ENCODE assay signal across 1 cellular context in the genomic region with DNA sequence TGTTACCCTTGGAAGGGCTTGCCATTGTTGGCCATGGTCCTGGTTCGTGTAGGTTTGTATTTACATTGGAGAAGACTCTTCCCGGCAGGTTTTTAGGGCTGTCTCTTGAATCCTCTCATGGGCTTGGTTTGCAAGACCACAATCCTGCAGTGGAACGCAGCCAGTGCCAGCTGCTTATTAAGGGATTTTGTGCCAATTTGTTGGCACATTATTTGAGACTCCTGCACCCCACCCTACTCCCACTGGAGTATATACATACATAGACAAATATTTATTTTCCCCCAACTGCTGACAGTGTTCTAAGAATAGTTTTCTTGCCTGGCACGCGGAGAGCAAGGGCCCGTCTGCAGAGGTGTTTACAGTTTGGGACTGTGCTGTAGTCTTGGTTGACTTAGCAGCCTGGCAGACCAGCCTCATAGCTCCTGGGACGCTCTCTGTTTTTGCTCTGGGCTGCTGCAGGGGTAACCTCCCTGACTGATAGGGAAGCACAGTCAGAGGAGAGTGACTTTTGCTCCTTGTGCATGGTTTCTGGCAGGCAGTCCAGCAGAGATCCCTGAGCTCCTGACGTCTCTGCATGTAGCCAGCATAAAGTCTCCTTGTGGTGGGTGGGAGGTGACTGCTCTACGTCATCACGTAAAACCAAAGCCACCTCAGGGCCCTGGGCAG.
TF ChIP-seq lines count a peak whose summit lies in the region.

No MANE protein-coding gene starts in this region.

TF ChIP-seq in liver, 16 proteins besides CTCF, POLR2A, EP300 and RAD21 (continued from another document):
- TF ChIP-seq, protein P1, sequence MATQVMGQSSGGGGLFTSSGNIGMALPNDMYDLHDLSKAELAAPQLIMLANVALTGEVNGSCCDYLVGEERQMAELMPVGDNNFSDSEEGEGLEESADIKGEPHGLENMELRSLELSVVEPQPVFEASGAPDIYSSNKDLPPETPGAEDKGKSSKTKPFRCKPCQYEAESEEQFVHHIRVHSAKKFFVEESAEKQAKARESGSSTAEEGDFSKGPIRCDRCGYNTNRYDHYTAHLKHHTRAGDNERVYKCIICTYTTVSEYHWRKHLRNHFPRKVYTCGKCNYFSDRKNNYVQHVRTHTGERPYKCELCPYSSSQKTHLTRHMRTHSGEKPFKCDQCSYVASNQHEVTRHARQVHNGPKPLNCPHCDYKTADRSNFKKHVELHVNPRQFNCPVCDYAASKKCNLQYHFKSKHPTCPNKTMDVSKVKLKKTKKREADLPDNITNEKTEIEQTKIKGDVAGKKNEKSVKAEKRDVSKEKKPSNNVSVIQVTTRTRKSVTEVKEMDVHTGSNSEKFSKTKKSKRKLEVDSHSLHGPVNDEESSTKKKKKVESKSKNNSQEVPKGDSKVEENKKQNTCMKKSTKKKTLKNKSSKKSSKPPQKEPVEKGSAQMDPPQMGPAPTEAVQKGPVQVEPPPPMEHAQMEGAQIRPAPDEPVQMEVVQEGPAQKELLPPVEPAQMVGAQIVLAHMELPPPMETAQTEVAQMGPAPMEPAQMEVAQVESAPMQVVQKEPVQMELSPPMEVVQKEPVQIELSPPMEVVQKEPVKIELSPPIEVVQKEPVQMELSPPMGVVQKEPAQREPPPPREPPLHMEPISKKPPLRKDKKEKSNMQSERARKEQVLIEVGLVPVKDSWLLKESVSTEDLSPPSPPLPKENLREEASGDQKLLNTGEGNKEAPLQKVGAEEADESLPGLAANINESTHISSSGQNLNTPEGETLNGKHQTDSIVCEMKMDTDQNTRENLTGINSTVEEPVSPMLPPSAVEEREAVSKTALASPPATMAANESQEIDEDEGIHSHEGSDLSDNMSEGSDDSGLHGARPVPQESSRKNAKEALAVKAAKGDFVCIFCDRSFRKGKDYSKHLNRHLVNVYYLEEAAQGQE (IDR thresholded peaks at IDR 0.05): peak; percentile 22
